Comparison of ENCODE assay signal across 29 cellular contexts in genomic region chr1:62228139-62228882, GRCh38. TPM values are rescaled to one million over a fixed set of nuclear protein-coding genes. Genes with fewer than 3 reads are reported as not detected.
DNase-seq lines count a peak whose midpoint lies in the region; ATAC-seq and TF ChIP-seq lines count a peak whose summit lies in the region.
"Had no signal": no experiment of that assay in that cellular context is flagged by ENCODE, and none has a peak within 500 bp of the region (broad histone marks: within the 10 kb centered on the region; RNA-seq: fewer than 3 reads in every experiment).

No MANE protein-coding gene starts in this region.

- TF ChIP-seq CTCF in GM23338 (conservative IDR thresholded peaks at IDR 0.05; ENCODE audit: low read depth in 2 of 2): no peak
- TF ChIP-seq CTCF in RWPE1 (conservative IDR thresholded peaks at IDR 0.05; ENCODE audit: low read depth): no peak
- no peak for TF ChIP-seq CTCF in neural progenitor cell (IDR thresholded peaks at IDR 0.05)

- ATAC-seq in GM23338: peak; percentile 55
- no peak for ATAC-seq in stimulated activated naive CD8-positive, alpha-beta T cell treated with anti-CD3 and anti-CD28 coated beads, Interleukin-15, Interleukin-2, amounts not matched to agents 100 U/mL and 50 U/mL, for 24 hours
- ATAC-seq: activated naive CD8-positive, alpha-beta T cell treated with anti-CD3 and anti-CD28 coated beads, Interleukin-2, amount 50 U/mL, for 24 hours had no signal

- H3K36me3 ChIP-seq in GM23338 (ENCODE audit: insufficient read depth) (peaks cover 29% of the 10 kb centered on the region), iPS-20b (ENCODE audit: insufficient read depth, low read depth, low read length) (peaks cover 50% of the 10 kb centered on the region), neural progenitor cell (no peaks in the 10 kb centered on the region)
- H3K36me3 ChIP-seq: BE2C, neutrophil, prostate gland, tibial artery had no signal

- H3K27ac Mint-ChIP-seq in GM23338: peak overlapping the region; percentile 56; the same call in 1 of the 2 replicates
- peak overlapping the region; percentile 82 for H3K27ac Mint-ChIP-seq in neural progenitor cell
- H3K27ac Mint-ChIP-seq: activated CD4-positive, alpha-beta T cell treated with anti-CD3 and anti-CD28 coated beads, Interleukin-2, amount 10 ng/mL, durations not matched to agents 7 days and 5 days; activated naive CD8-positive, alpha-beta T cell treated with anti-CD3 and anti-CD28 coated beads, Interleukin-2, amount 50 U/mL, for 24 hours; CD8-positive, alpha-beta memory T cell had no signal

- H3K36me3 Mint-ChIP-seq in GM23338 (ENCODE audit: low read depth) (peaks cover 61% of the 10 kb centered on the region), neural progenitor cell (no peaks in the 10 kb centered on the region)
- H3K36me3 Mint-ChIP-seq: CD8-positive, alpha-beta memory T cell had no signal

- H3K9ac ChIP-seq in iPS-20b (ENCODE audit: low read depth, low read length): 0 out of 2 replicates have a peak overlapping the region, but pooled peaks have one; percentile 15
- no peak overlapping the region for H3K9ac ChIP-seq in neural progenitor cell

- H3K4me3 ChIP-seq in GM23338: no peak overlapping the region
- H3K4me3 ChIP-seq in iPS-20b (ENCODE audit: low read length): no peak overlapping the region
- H3K4me3 ChIP-seq in neural progenitor cell: no peak overlapping the region
- H3K4me3 ChIP-seq: prostate gland, skin epidermis, tibial artery had no signal

- H3K4me3 Mint-ChIP-seq in GM23338 (no peak overlapping the region; the same call in 2 of the 3 replicates), neural progenitor cell (no peak overlapping the region)
- H3K4me3 Mint-ChIP-seq: activated CD4-positive, alpha-beta T cell treated with anti-CD3 and anti-CD28 coated beads, Interleukin-2, amount 10 ng/mL, durations not matched to agents 7 days and 5 days; activated naive CD8-positive, alpha-beta T cell treated with anti-CD3 and anti-CD28 coated beads, Interleukin-2, amount 50 U/mL, for 24 hours; CD8-positive, alpha-beta memory T cell had no signal

- H3K27me3 Mint-ChIP-seq in GM23338 (ENCODE audit: insufficient read depth, low read depth, poor library complexity) (peaks cover 2% of the 10 kb centered on the region), neural progenitor cell (ENCODE audit: insufficient read depth, low read depth) (peaks cover 2% of the 10 kb centered on the region)
- H3K27me3 Mint-ChIP-seq: activated CD4-positive, alpha-beta T cell treated with anti-CD3 and anti-CD28 coated beads, Interleukin-2, amount 10 ng/mL, durations not matched to agents 7 days and 5 days; activated naive CD8-positive, alpha-beta T cell treated with anti-CD3 and anti-CD28 coated beads, Interleukin-2, amount 50 U/mL, for 24 hours had no signal

- H3K79me2 ChIP-seq in GM23338 (replicated peaks; ENCODE audit: insufficient read depth): no peaks in the 10 kb centered on the region
- no peaks in the 10 kb centered on the region for H3K79me2 ChIP-seq in neural progenitor cell (ENCODE audit: low read depth)

- H3K4me1 ChIP-seq in GM23338 (ENCODE audit: insufficient read depth) (peaks cover 49% of the 10 kb centered on the region), iPS-20b (ENCODE audit: insufficient read depth, low read length) (peaks cover 14% of the 10 kb centered on the region), neural progenitor cell (no peaks in the 10 kb centered on the region)
- H3K4me1 ChIP-seq: BE2C, prostate gland, tibial artery had no signal

- H3F3A ChIP-seq in GM23338 (replicated peaks; ENCODE audit: low read depth) (peaks cover 38% of the 10 kb centered on the region), neural progenitor cell (ENCODE audit: low read depth) (no peaks in the 10 kb centered on the region)

- no peak for DNase-seq in GM23338 (ENCODE audit: low spot score)
- no peak for DNase-seq in RWPE1 (ENCODE audit: low spot score)
- no peak for DNase-seq in neural progenitor cell (ENCODE audit: low spot score)
- no peak for DNase-seq in DMS114 treated with DMSO at 0.1 percent for 48 hours (lab: John Stamatoyannopoulos, UW; ENCODE audit: unreplicated experiment)
- no peak for DNase-seq in NK-92 (lab: John Stamatoyannopoulos, UW; ENCODE audit: unreplicated experiment)
- DNase-seq in NCI-H1048 (lab: John Stamatoyannopoulos, UW): no peak
- no peak for DNase-seq in stimulated activated naive CD8-positive, alpha-beta T cell treated with anti-CD3 and anti-CD28 coated beads, Interleukin-15, Interleukin-2, amounts not matched to agents 100 U/mL and 50 U/mL, for 24 hours
- DNase-seq: ACHN; activated CD4-positive, alpha-beta T cell treated with anti-CD3 and anti-CD28 coated beads, Interleukin-2, amount 10 ng/mL, durations not matched to agents 7 days and 5 days; activated naive CD8-positive, alpha-beta T cell treated with anti-CD3 and anti-CD28 coated beads, Interleukin-2, amount 50 U/mL, for 24 hours; activated T-cell treated with anti-CD3 and anti-CD28 coated beads, Interleukin-2, amount 50 U/mL, for 48 hours; BE2C; CD8-positive, alpha-beta memory T cell; cerebellar nuclear complex; HCEC 1CT; KBM-7; kidney; MM.1S; NCI-H146; NCI-H446 treated with DMSO at 0.1 percent for 48 hours; SIG-M5; T1000 had no signal

- H3K27ac ChIP-seq in GM23338 (ENCODE audit: low read depth) (peak overlapping the region; percentile 94), RWPE1 (peak overlapping the region; percentile 39), iPS-20b (ENCODE audit: low read length) (no peak overlapping the region), neural progenitor cell (no peak overlapping the region)
- H3K27ac ChIP-seq: epithelial cell of prostate, neutrophil, prostate gland, skin epidermis, tibial artery had no signal

- H4K20me1 ChIP-seq in GM23338 (replicated peaks; ENCODE audit: insufficient read depth) (0 out of 2 replicates have a peak, but pooled peaks cover 6% of the 10 kb centered on the region), neural progenitor cell (ENCODE audit: low read depth) (no peaks in the 10 kb centered on the region)

- H3K27me3 ChIP-seq in GM23338 (ENCODE audit: insufficient read depth) (no peaks in the 10 kb centered on the region), iPS-20b (ENCODE audit: insufficient read depth, low read length) (no peaks in the 10 kb centered on the region), neural progenitor cell (no peaks in the 10 kb centered on the region)
- H3K27me3 ChIP-seq: BE2C, neutrophil had no signal

- peaks cover 43% of the 10 kb centered on the region for H3K4me1 Mint-ChIP-seq in GM23338
- H3K4me1 Mint-ChIP-seq in neural progenitor cell: peaks cover 15% of the 10 kb centered on the region
- H3K4me1 Mint-ChIP-seq: activated CD4-positive, alpha-beta T cell treated with anti-CD3 and anti-CD28 coated beads, Interleukin-2, amount 10 ng/mL, durations not matched to agents 7 days and 5 days; activated naive CD8-positive, alpha-beta T cell treated with anti-CD3 and anti-CD28 coated beads, Interleukin-2, amount 50 U/mL, for 24 hours; CD8-positive, alpha-beta memory T cell had no signal

- no peaks in the 10 kb centered on the region for H3K9me2 ChIP-seq in GM23338 (ENCODE audit: insufficient read depth)

- H3K4me2 ChIP-seq in GM23338 (peak overlapping the region; percentile 67; the same call in 1 of the 2 replicates), neural progenitor cell (no peak overlapping the region)

- CTCF ChIA-PET in RWPE1 (lab: Yijun Ruan, JAX): no interaction called here

- H2AFZ ChIP-seq in GM23338: no peak overlapping the region
- H2AFZ ChIP-seq in neural progenitor cell (replicated peaks): no peak overlapping the region

- POLR2A ChIA-PET in RWPE1 (lab: Yijun Ruan, JAX; ENCODE audit: low non-redundant PET): no interaction called here

- H3K9me3 ChIP-seq in iPS-20b (ENCODE audit: insufficient read depth, low read depth, low read length): no peaks in the 10 kb centered on the region
- no peaks in the 10 kb centered on the region for H3K9me3 ChIP-seq in neural progenitor cell (ENCODE audit: low read depth)
- H3K9me3 ChIP-seq: BE2C, neutrophil, prostate gland, tibial artery had no signal

- no peaks in the 10 kb centered on the region for H3K9me3 Mint-ChIP-seq in GM23338
- no peaks in the 10 kb centered on the region for H3K9me3 Mint-ChIP-seq in neural progenitor cell
- H3K9me3 Mint-ChIP-seq: activated CD4-positive, alpha-beta T cell treated with anti-CD3 and anti-CD28 coated beads, Interleukin-2, amount 10 ng/mL, durations not matched to agents 7 days and 5 days; activated naive CD8-positive, alpha-beta T cell treated with anti-CD3 and anti-CD28 coated beads, Interleukin-2, amount 50 U/mL, for 24 hours; CD8-positive, alpha-beta memory T cell had no signal

TF ChIP-seq in GM23338, 12 proteins besides CTCF, POLR2A, EP300 and RAD21 (continues in another document):
- TF ChIP-seq ZNF114 (CRISPR knock-in tag; IDR thresholded peaks at IDR 0.05) (no peak), JUNB (IDR thresholded peaks at IDR 0.05; ENCODE audit: unreplicated experiment) (no peak), REST (IDR thresholded peaks at IDR 0.05; ENCODE audit: unreplicated experiment) (no peak), ZNF331 (CRISPR knock-in tag; IDR thresholded peaks at IDR 0.05; ENCODE audit: low read depth) (no peak), POLR2AphosphoS5 (IDR thresholded peaks at IDR 0.05; ENCODE audit: low read depth) (no peak)

RNA-seq across cellular contexts. Expression of gene L1TD1, which starts 33.7 kb away (rescaled TPM):
- 280 and 283 TPM in 2 replicates for total RNA-seq in GM23338 (2014; rRNA removed; shearing (Covaris generic))
- polyA plus RNA-seq in GM23338 (2016; fragmentation: Nextera tagmentation; extraction: Ambion mirVana): 509 and 628 TPM in 2 replicates
- total RNA-seq in neural progenitor cell (ENCODE audit: low replicate concordance): 12.5 and 15.4 TPM in 2 replicates
- total RNA-seq: activated CD4-positive, alpha-beta T cell treated with anti-CD3 and anti-CD28 coated beads, Interleukin-2, amount 10 ng/mL, durations not matched to agents 7 days and 5 days; CD8-positive, alpha-beta memory T cell; HT1080 had no signal
- polyA plus RNA-seq: CD8-positive, alpha-beta memory T cell had no signal

Comparison
In these comparisons a context has a peak if more than half of its experiments do, and no peak if none do; other contexts are left out.
1. H3K27ac ChIP-seq: peak in GM23338 (single experiment) and RWPE1 (single experiment); none in iPS-20b (single experiment) and neural progenitor cell (single experiment).
2. RNA of gene L1TD1, which starts 33.7 kb away (total RNA-seq): 280 to 283 TPM in GM23338; 12.5 to 15.4 TPM in neural progenitor cell; every median in the first group is over 10 times any median in the second.